Comparison of ENCODE assay signal across 8 cellular contexts in the genomic region with DNA sequence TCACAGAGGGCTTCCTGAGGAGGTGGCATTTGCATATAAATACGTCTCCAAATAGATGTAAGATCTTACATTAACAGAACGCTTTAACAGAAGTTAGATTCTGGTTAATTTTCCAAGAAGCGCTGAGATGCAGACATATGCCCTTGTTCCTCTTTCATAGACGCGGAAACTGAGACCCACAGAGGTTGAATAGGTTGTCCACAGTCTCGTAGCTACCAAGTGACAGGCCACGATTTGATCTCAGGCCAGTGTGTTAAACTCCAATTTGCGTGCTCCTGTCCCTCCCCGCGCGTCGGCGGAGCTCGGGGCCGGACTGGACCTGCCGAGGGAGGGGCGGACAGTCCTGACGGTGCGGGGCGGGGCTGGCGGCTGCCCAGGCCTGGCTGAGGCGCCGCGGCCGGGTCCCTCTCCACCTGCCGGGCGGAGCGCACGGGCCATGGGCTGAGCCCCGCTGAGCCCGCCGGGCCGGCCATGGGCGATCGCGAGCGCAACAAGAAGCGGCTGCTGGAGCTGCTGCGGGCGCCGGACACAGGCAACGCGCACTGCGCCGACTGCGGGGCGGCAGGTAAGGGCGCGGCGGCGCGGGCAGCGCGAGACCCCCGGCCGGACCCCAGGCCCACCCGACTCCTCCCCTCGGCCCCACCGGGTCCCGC. TPM values are rescaled to one million over a fixed set of nuclear protein-coding genes. Genes with fewer than 3 reads are reported as not detected.
DNase-seq lines count a peak whose midpoint lies in the region; ATAC-seq and TF ChIP-seq lines count a peak whose summit lies in the region.

TSS of gene ADAP2 (plus strand) at position 402 of the 653 bp plus-strand sequence. CDS start at position 472, 70 bp downstream.

- peak within 1 kb of the TSS; percentile 72 for H3K4me3 ChIP-seq in endocrine pancreas (ENCODE audit: control insufficient read depth, insufficient read depth, low read length)
- H3K4me3 ChIP-seq in mesendoderm (ENCODE audit: low read length), result no peak within 1 kb of the TSS
- H3K4me3 ChIP-seq in tibial artery, result peak within 1 kb of the TSS; percentile 42 to 55

- H4K5ac ChIP-seq in mesendoderm (ENCODE audit: low read length), result no peak within 1 kb of the TSS

- no peak within 1 kb of the TSS for H4K8ac ChIP-seq in mesendoderm (ENCODE audit: low read depth, low read length)

- ATAC-seq in HG03108 (IDR thresholded peaks at IDR 0.05; ENCODE audit: unreplicated experiment), result no peak

- H3K23ac ChIP-seq in mesendoderm (ENCODE audit: low read length), result no peak within 1 kb of the TSS

- H3K4me1 ChIP-seq in endocrine pancreas (ENCODE audit: control insufficient read depth, insufficient read depth, low read length) (no peaks in the 10 kb centered on the region), mesendoderm (ENCODE audit: control insufficient read depth, low read depth, low read length) (no peaks in the 10 kb centered on the region), tibial artery (peaks cover 0 to 19% (median 14%) of the 10 kb centered on the region in 4 donors)

- H3K27me3 ChIP-seq in endocrine pancreas (ENCODE audit: control insufficient read depth, insufficient read depth, low read length) (no peaks in the 10 kb centered on the region), mesendoderm (ENCODE audit: insufficient read depth, low read length, poor library complexity) (peaks cover 22% of the 10 kb centered on the region), tibial artery (peaks cover 6 to 37% of the 10 kb centered on the region in 2 donors)

- H3K9ac ChIP-seq in endocrine pancreas (ENCODE audit: control insufficient read depth, insufficient read depth, low read length) (peak within 1 kb of the TSS; percentile 38), mesendoderm (ENCODE audit: low read length) (peak within 1 kb of the TSS; percentile 16)

- H3K18ac ChIP-seq in mesendoderm (ENCODE audit: low read length), result no peak within 1 kb of the TSS

- no peak within 1 kb of the TSS for H2BK120ac ChIP-seq in mesendoderm (ENCODE audit: low read depth, low read length)

- H3K36me3 ChIP-seq in endocrine pancreas (ENCODE audit: control insufficient read depth, insufficient read depth, low read length), result no peaks in the 10 kb centered on the region
- no peaks in the 10 kb centered on the region for H3K36me3 ChIP-seq in mesendoderm (ENCODE audit: control insufficient read depth, insufficient read depth, low read length)
- no peaks in the 10 kb centered on the region for H3K36me3 ChIP-seq in tibial artery

- no peak within 1 kb of the TSS for H2BK15ac ChIP-seq in mesendoderm (replicated peaks; ENCODE audit: low read depth)

- intact Hi-C loops in tibial artery (cut with DNase I; ENCODE audit: low total_unique reads), result no loop called here

- no peaks in the 10 kb centered on the region for H3K9me3 ChIP-seq in endocrine pancreas (ENCODE audit: control insufficient read depth, low read length)
- no peaks in the 10 kb centered on the region for H3K9me3 ChIP-seq in tibial artery

- peak within 1 kb of the TSS; percentile 56 for H3K56ac ChIP-seq in mesendoderm (ENCODE audit: low read length)

- H3K79me1 ChIP-seq in mesendoderm (ENCODE audit: low read length), result no peaks in the 10 kb centered on the region

- peak within 1 kb of the TSS; percentile 38 for H3K4me2 ChIP-seq in mesendoderm (ENCODE audit: low read length)

- no peak within 1 kb of the TSS for H2AK5ac ChIP-seq in mesendoderm (ENCODE audit: low read length)

- no peak within 1 kb of the TSS for H3K4ac ChIP-seq in mesendoderm (ENCODE audit: low read depth, low read length)

- no peak for TF ChIP-seq CTCF in tibial artery (IDR thresholded peaks at IDR 0.05)

- no peaks in the 10 kb centered on the region for H3K79me2 ChIP-seq in mesendoderm (ENCODE audit: control insufficient read depth, insufficient read depth, low read length)

- WGBS in mesendoderm (ENCODE audit: extremely low coverage, insufficient coverage, low lambda C conversion rate), result no CpG with 5 or more reads among the region's 60 CpGs

- DNase-seq in stimulated activated CD4-positive, alpha-beta T cell treated with anti-CD3 and anti-CD28 coated beads, Interleukin-15, amount 100 ng/mL, for 24 hours, result peak; percentile 10
- DNase-seq in stimulated activated CD4-positive, alpha-beta T cell treated with anti-CD3 and anti-CD28 coated beads, Interleukin-12 subunit alpha, Interleukin-12 subunit beta, amount 100 ng/mL, for 4 hours, result no peak
- peak; percentile 73 for DNase-seq in RPMI8226
- peak; percentile 20 for DNase-seq in mesendoderm
- DNase-seq in tibial artery, result peak; percentile 53 to 68
- DNase-seq in occipital lobe (lab: John Stamatoyannopoulos, UW), result no peak

- H2BK5ac ChIP-seq in mesendoderm (ENCODE audit: low read length), result no peak within 1 kb of the TSS

- H3K27ac ChIP-seq in mesendoderm (ENCODE audit: low read depth, low read length) (no peak within 1 kb of the TSS), tibial artery (peak within 1 kb of the TSS in 1 of 2 donors; percentile 16)

RNA-seq across cellular contexts. Expression of gene ADAP2, which starts in this region (rescaled TPM):
- polyA plus RNA-seq in mesendoderm (2013, experiment 1 of 2), result 0.42 TPM
- 0.34 TPM for polyA plus RNA-seq in mesendoderm (2013, experiment 2 of 2)
- 8.0 TPM for total RNA-seq in occipital lobe

Comparison
In these comparisons a context has a peak if more than half of its experiments do, and no peak if none do; other contexts are left out.
1. DNase-seq: peak in stimulated activated CD4-positive, alpha-beta T cell treated with anti-CD3 and anti-CD28 coated beads, Interleukin-15, amount 100 ng/mL, for 24 hours (single experiment), RPMI8226 (single experiment), mesendoderm (single experiment) and tibial artery (2 of 2); none in stimulated activated CD4-positive, alpha-beta T cell treated with anti-CD3 and anti-CD28 coated beads, Interleukin-12 subunit alpha, Interleukin-12 subunit beta, amount 100 ng/mL, for 4 hours (single experiment) and occipital lobe (single experiment).